In genomic region chr19:49496574-49497008, GRCh38 we compare ENCODE assay signal across 8 cellular contexts. TPM values are rescaled to one million over a fixed set of nuclear protein-coding genes. Genes with fewer than 3 reads are reported as not detected.
DNase-seq lines count a peak whose midpoint lies in the region; ATAC-seq, FAIRE-seq and TF ChIP-seq lines count a peak whose summit lies in the region.

No MANE protein-coding gene starts in this region.

- peaks cover 70% of the 10 kb centered on the region for H3K4me1 Mint-ChIP-seq in CD4-positive, alpha-beta T cell (ENCODE audit: low read depth)

- H3K9me3 ChIP-seq in CD4-positive, alpha-beta T cell (ENCODE audit: control insufficient read depth, low read length) = no peaks in the 10 kb centered on the region
- H3K9me3 ChIP-seq in PC-3 (ENCODE audit: low read length) = no peaks in the 10 kb centered on the region
- H3K9me3 ChIP-seq in endothelial cell of umbilical vein (replicated peaks; ENCODE audit: control insufficient read depth, insufficient read depth, low read length) = no peaks in the 10 kb centered on the region
- no peaks in the 10 kb centered on the region for H3K9me3 ChIP-seq in osteoblast (ENCODE audit: low read depth, low read length)

- no peak for TF ChIP-seq CTCF in CD4-positive, alpha-beta T cell (IDR thresholded peaks at IDR 0.05)
- TF ChIP-seq CTCF in PC-3 (conservative IDR thresholded peaks at IDR 0.05; ENCODE audit: low read depth, low read length) (no peak), endothelial cell of umbilical vein (IDR thresholded peaks at IDR 0.05; ENCODE audit: extremely low read depth in 1 of 2, insufficient read depth in 1 of 2, low read depth in 1 of 2, low read length in 2 of 2) (no peak), osteoblast (IDR thresholded peaks at IDR 0.05; ENCODE audit: extremely low read depth, low read depth, low read length) (no peak), GM13976 (IDR thresholded peaks at IDR 0.05; ENCODE audit: borderline replicate concordance, control extremely low read depth, extremely low read depth, insufficient read depth, missing control alignments) (no peak)

- H3K4me2 ChIP-seq in PC-3 (ENCODE audit: low read length) = peak overlapping the region; percentile 97
- peak overlapping the region; percentile 90 for H3K4me2 ChIP-seq in endothelial cell of umbilical vein (ENCODE audit: insufficient read depth, low read length)
- peak overlapping the region; percentile 89 for H3K4me2 ChIP-seq in osteoblast (ENCODE audit: insufficient read depth, low read length)

- H3K36me3 ChIP-seq in PC-3 (ENCODE audit: low read depth, low read length) (peaks cover 45% of the 10 kb centered on the region), endothelial cell of umbilical vein (ENCODE audit: control insufficient read depth in 2 of 2, extremely low read depth in 1 of 2, insufficient read depth in 2 of 2, low read length in 2 of 2) (peaks cover 16 to 36% of the 10 kb centered on the region in 2 experiments), osteoblast (ENCODE audit: insufficient read depth, low read length) (peaks cover 41% of the 10 kb centered on the region)

- in situ Hi-C loops in GM13976 (cut with MboI; ENCODE audit: low sequenced_read_pairs, unreplicated experiment) = no loop called here

- FAIRE-seq in endothelial cell of umbilical vein (lab: Jason Lieb, UNC) = no peak

- H3K4me3 ChIP-seq in PC-3 (ENCODE audit: low read length) = peak overlapping the region; percentile 94
- peak overlapping the region; percentile 85 to 100 (median 97) for H3K4me3 ChIP-seq in endothelial cell of umbilical vein (replicated peaks in 1 of 3; ENCODE audit: insufficient read depth in 1 of 3, low read depth in 1 of 3, low read length in 3 of 3)
- peak overlapping the region; percentile 97 for H3K4me3 ChIP-seq in osteoblast (ENCODE audit: insufficient read depth, low read length)

- peak overlapping the region; percentile 99 for H3K4me3 Mint-ChIP-seq in CD4-positive, alpha-beta T cell

- H4K20me1 ChIP-seq in PC-3 (ENCODE audit: low read length) (peaks cover 32% of the 10 kb centered on the region), endothelial cell of umbilical vein (replicated peaks; ENCODE audit: control insufficient read depth, extremely low read depth, insufficient read depth, low read length) (peaks cover 3% of the 10 kb centered on the region), osteoblast (ENCODE audit: insufficient read depth, low read length) (peaks cover 38% of the 10 kb centered on the region)

- BruUV-seq in PC-3 (replicated peaks; lab: Mats Ljungman, UMichigan) = TSS peak; percentile 53
- BruUV-seq in endothelial cell of umbilical vein (replicated peaks; lab: Mats Ljungman, UMichigan) = TSS peak; percentile 51

- no peaks in the 10 kb centered on the region for H3K27me3 ChIP-seq in CD4-positive, alpha-beta T cell (ENCODE audit: control insufficient read depth, insufficient read depth, low read length)
- H3K27me3 ChIP-seq in PC-3 (ENCODE audit: low read length) = no peaks in the 10 kb centered on the region
- no peaks in the 10 kb centered on the region for H3K27me3 ChIP-seq in endothelial cell of umbilical vein (ENCODE audit: control insufficient read depth in 2 of 2, insufficient read depth in 2 of 2, low read length in 2 of 2)
- H3K27me3 ChIP-seq in osteoblast (ENCODE audit: insufficient read depth, low read length) = no peaks in the 10 kb centered on the region

- H2AFZ ChIP-seq in PC-3 (ENCODE audit: low read length) (no peak overlapping the region), endothelial cell of umbilical vein (ENCODE audit: low read depth, low read length) (no peak overlapping the region), osteoblast (ENCODE audit: low read length) (peak overlapping the region; percentile 59)

- H3K27ac Mint-ChIP-seq in CD4-positive, alpha-beta T cell = peak overlapping the region; percentile 98

- intact Hi-C loops in CD4-positive, alpha-beta T cell (cut with DNase I, micrococcal nuclease) = loop anchor here (1.0 to 10.0 kb wide), 6 partner anchors 9 to 318 kb away; partner anchors contain the start of genes ALDH16A1 (in 2 of the 2), FLT3LG (in 1 of the 2), FUZ (in 1 of the 2) and MED25 (in 1 of the 2)
- intact Hi-C loops in PC-3 (cut with micrococcal nuclease) (loop anchor here (2.0 to 5.0 kb wide), 2 partner anchors 144 to 181 kb away; partner anchors contain the start of genes PRMT1 and RRAS), endothelial cell of umbilical vein (cut with micrococcal nuclease) (loop anchor here (1.0 to 5.0 kb wide), 3 partner anchors 9 to 311 kb away; partner anchors contain the start of genes RPL13A and RRAS)

- peak overlapping the region; percentile 98 for H3K9ac ChIP-seq in PC-3 (ENCODE audit: low read length)
- peak overlapping the region; percentile 100 for H3K9ac ChIP-seq in endothelial cell of umbilical vein (replicated peaks; ENCODE audit: extremely low read depth, insufficient read depth, low read length)

- no peak for DNase-seq in CD4-positive, alpha-beta T cell
- no peak for DNase-seq in PC-3
- no peak for DNase-seq in endothelial cell of umbilical vein (ENCODE audit: low read depth, low spot score)
- no peak for DNase-seq in osteoblast (ENCODE audit: insufficient read length, low spot score, missing footprints)
- DNase-seq in GM13976 (ENCODE audit: low spot score) = no peak

- peaks cover 47% of the 10 kb centered on the region for H3F3A ChIP-seq in PC-3 (ENCODE audit: low read length, unreplicated experiment)

- TF ChIP-seq POLR2A in endothelial cell of umbilical vein (IDR thresholded peaks at IDR 0.05; ENCODE audit: low read depth, low read length) = no peak

- ATAC-seq in CD4-positive, alpha-beta T cell (ENCODE audit: poor library complexity) = no peak
- ATAC-seq in PC-3 (no peak), HG02623 (IDR thresholded peaks at IDR 0.05; ENCODE audit: unreplicated experiment) (no peak), HG02759 (IDR thresholded peaks at IDR 0.05; ENCODE audit: unreplicated experiment) (no peak), HG02840 (IDR thresholded peaks at IDR 0.05; ENCODE audit: low FRiP score, unreplicated experiment) (no peak)

- peak overlapping the region; percentile 94 for H3K27ac ChIP-seq in CD4-positive, alpha-beta T cell (ENCODE audit: low read depth, low read length)
- peak overlapping the region; percentile 72 for H3K27ac ChIP-seq in PC-3 (ENCODE audit: low read length)
- peak overlapping the region; percentile 91 for H3K27ac ChIP-seq in endothelial cell of umbilical vein (ENCODE audit: insufficient read depth, low read depth, low read length)
- peak overlapping the region; percentile 96 for H3K27ac ChIP-seq in osteoblast (ENCODE audit: low read depth, low read length)

- CTCF ChIA-PET in CD4-positive, alpha-beta T cell (lab: Charles Lee) = interaction anchor here (1.1 to 1.9 kb wide), 4 partner anchors 20 to 74 kb away, joined by 3 to 6 read pairs (median 4); no protein-coding TSS in a partner anchor
- CTCF ChIA-PET in PC-3 (lab: Charles Lee) (interaction anchor here (0.5 kb wide), 1 partner anchor 90 kb away, joined by 4 read pairs; no protein-coding TSS in a partner anchor), endothelial cell of umbilical vein (lab: Charles Lee) (interaction anchor here (0.9 to 2.6 kb wide), 6 partner anchors 8 to 50 kb away, joined by 3 to 8 read pairs (median 4); no protein-coding TSS in a partner anchor)

- POLR2A ChIA-PET in CD4-positive, alpha-beta T cell (lab: Charles Lee) = interaction anchor here (1.2 to 5.2 kb wide), 24 partner anchors 9 to 380 kb away, joined by 4 to 52 read pairs (median 10); partner anchors contain the start of genes AKT1S1, ALDH16A1, FCGRT and FUZ
- POLR2A ChIA-PET in PC-3 (lab: Charles Lee; ENCODE audit: unreplicated experiment) = no interaction called here
- POLR2A ChIA-PET in endothelial cell of umbilical vein (lab: Charles Lee) = interaction anchor here (1.0 to 3.1 kb wide), 4 partner anchors 12 to 84 kb away, joined by 3 to 9 read pairs (median 5); partner anchors contain the start of genes NOSIP, PRRG2 and RCN3

- H3K4me1 ChIP-seq in PC-3 (ENCODE audit: insufficient read depth, low read length) = peaks cover 19% of the 10 kb centered on the region
- H3K4me1 ChIP-seq in endothelial cell of umbilical vein (ENCODE audit: control insufficient read depth, extremely low read depth, insufficient read depth, low read length) = peaks cover 36% of the 10 kb centered on the region
- H3K4me1 ChIP-seq in osteoblast (ENCODE audit: insufficient read depth, low read length) = peaks cover 21% of the 10 kb centered on the region

- dilution Hi-C loops in endothelial cell of umbilical vein (cut with MboI; ENCODE audit: extremely low pct_ligation_motif_present, low sequenced_read_pairs) = no loop called here

- no peaks in the 10 kb centered on the region for H3K9me2 ChIP-seq in PC-3 (replicated peaks; ENCODE audit: low read length)

- peaks cover 30% of the 10 kb centered on the region for H3K79me2 ChIP-seq in PC-3 (ENCODE audit: low read length)
- peaks cover 29% of the 10 kb centered on the region for H3K79me2 ChIP-seq in endothelial cell of umbilical vein (ENCODE audit: control insufficient read depth, insufficient read depth, low read length)
- H3K79me2 ChIP-seq in osteoblast (ENCODE audit: insufficient read depth, low read length) = peaks cover 31% of the 10 kb centered on the region

- H3K27me3 Mint-ChIP-seq in CD4-positive, alpha-beta T cell = no peaks in the 10 kb centered on the region

- no peaks in the 10 kb centered on the region for H3K9me3 Mint-ChIP-seq in CD4-positive, alpha-beta T cell

- no peaks in the 10 kb centered on the region for H3K9me1 ChIP-seq in endothelial cell of umbilical vein (replicated peaks; ENCODE audit: control insufficient read depth, extremely low read depth, insufficient read depth, low read length)

- H3K36me3 Mint-ChIP-seq in CD4-positive, alpha-beta T cell (ENCODE audit: low read depth) = peaks cover 74% of the 10 kb centered on the region

RNA-seq across cellular contexts. Expression of gene RPS11, which starts 0.4 kb away (rescaled TPM):
- 1,000 to 10,000 TPM; 2,912 to 3,041 TPM for total RNA-seq in CD4-positive, alpha-beta T cell
- total RNA-seq in PC-3 (2014; rRNA removed) (3,913 and 5,174 TPM in 2 replicates), endothelial cell of umbilical vein (1,764 and 1,843 TPM in 2 replicates), osteoblast (2,306 and 3,079 TPM in 2 replicates)
- 4,411 and 4,760 TPM in 2 replicates for polyA plus RNA-seq in endothelial cell of umbilical vein
- 6,177 and 6,852 TPM in 2 replicates for polyA plus RNA-seq in endothelial cell of umbilical vein (2011; cell fraction: cytosol; rRNA removed)
- 1,925 and 2,062 TPM in 2 replicates for polyA plus RNA-seq in endothelial cell of umbilical vein (2011; cell fraction: nucleus; rRNA removed)
- 2,412 and 4,545 TPM in 2 replicates for polyA plus RNA-seq in endothelial cell of umbilical vein (2012)
- polyA minus RNA-seq in endothelial cell of umbilical vein = 1,208 and 1,339 TPM in 2 replicates
- polyA minus RNA-seq in endothelial cell of umbilical vein (2011; cell fraction: cytosol; rRNA and poly(A)+ RNA removed) = 679 TPM
- 152 and 167 TPM in 2 replicates for polyA minus RNA-seq in endothelial cell of umbilical vein (2011; cell fraction: nucleus; rRNA and poly(A)+ RNA removed)

RNA-seq across cellular contexts. Expression of gene RPL13A, which starts 9.2 kb away (rescaled TPM):
- 1,000 to 10,000 TPM; 5,328 to 5,481 TPM for total RNA-seq in CD4-positive, alpha-beta T cell
- 3,023 and 3,169 TPM in 2 replicates for total RNA-seq in PC-3 (2014; rRNA removed)
- total RNA-seq in endothelial cell of umbilical vein = 2,291 and 2,318 TPM in 2 replicates
- 4,148 and 5,694 TPM in 2 replicates for polyA plus RNA-seq in endothelial cell of umbilical vein
- polyA plus RNA-seq in endothelial cell of umbilical vein (2011; cell fraction: cytosol; rRNA removed) = 3,373 and 4,362 TPM in 2 replicates
- 1,170 and 1,607 TPM in 2 replicates for polyA plus RNA-seq in endothelial cell of umbilical vein (2011; cell fraction: nucleus; rRNA removed)
- 2,404 and 6,049 TPM in 2 replicates for polyA plus RNA-seq in endothelial cell of umbilical vein (2012)
- 1,194 and 1,533 TPM in 2 replicates for polyA minus RNA-seq in endothelial cell of umbilical vein
- polyA minus RNA-seq in endothelial cell of umbilical vein (2011; cell fraction: cytosol; rRNA and poly(A)+ RNA removed) = 1,164 TPM
- 517 and 743 TPM in 2 replicates for polyA minus RNA-seq in endothelial cell of umbilical vein (2011; cell fraction: nucleus; rRNA and poly(A)+ RNA removed)
- total RNA-seq in osteoblast = 2,082 and 2,185 TPM in 2 replicates

RNA-seq across cellular contexts. Expression of gene FCGRT, which starts 15.9 kb away (rescaled TPM):
- total RNA-seq in CD4-positive, alpha-beta T cell = 10 to 100 TPM; 50.2 to 52.5 TPM
- total RNA-seq in PC-3 (2014; rRNA removed) (46.3 and 46.7 TPM in 2 replicates), endothelial cell of umbilical vein (98.2 and 134 TPM in 2 replicates), osteoblast (67.5 and 75.6 TPM in 2 replicates)
- 197 and 215 TPM in 2 replicates for polyA plus RNA-seq in endothelial cell of umbilical vein
- polyA plus RNA-seq in endothelial cell of umbilical vein (2011; cell fraction: cytosol; rRNA removed) = 103 and 152 TPM in 2 replicates
- 205 and 270 TPM in 2 replicates for polyA plus RNA-seq in endothelial cell of umbilical vein (2011; cell fraction: nucleus; rRNA removed)
- polyA plus RNA-seq in endothelial cell of umbilical vein (2012) = 107 and 161 TPM in 2 replicates
- 82.9 and 90.9 TPM in 2 replicates for polyA minus RNA-seq in endothelial cell of umbilical vein
- not detected for polyA minus RNA-seq in endothelial cell of umbilical vein (2011; cell fraction: cytosol; rRNA and poly(A)+ RNA removed)
- polyA minus RNA-seq in endothelial cell of umbilical vein (2011; cell fraction: nucleus; rRNA and poly(A)+ RNA removed) = 20.5 and 29.6 TPM in 2 replicates

RNA-seq across cellular contexts. Expression of gene FLT3LG, which starts 22.6 kb away (rescaled TPM):
- total RNA-seq in CD4-positive, alpha-beta T cell = 100 to 1,000 TPM; 311 to 325 TPM
- total RNA-seq in PC-3 (2014; rRNA removed) = 0.18 and 2.8 TPM in 2 replicates
- 4.7 and 5.7 TPM in 2 replicates for total RNA-seq in endothelial cell of umbilical vein
- polyA plus RNA-seq in endothelial cell of umbilical vein = 5.0 and 5.6 TPM in 2 replicates
- polyA plus RNA-seq in endothelial cell of umbilical vein (2011; cell fraction: cytosol; rRNA removed) = 2.2 and 2.6 TPM in 2 replicates
- 2.2 and 3.5 TPM in 2 replicates for polyA plus RNA-seq in endothelial cell of umbilical vein (2011; cell fraction: nucleus; rRNA removed)
- polyA plus RNA-seq in endothelial cell of umbilical vein (2012) = 3.8 and 5.3 TPM in 2 replicates
- 0.53 and 1.4 TPM in 2 replicates for polyA minus RNA-seq in endothelial cell of umbilical vein
- 4.4 TPM for polyA minus RNA-seq in endothelial cell of umbilical vein (2011; cell fraction: cytosol; rRNA and poly(A)+ RNA removed)
- 0.67 and 1.9 TPM in 2 replicates for polyA minus RNA-seq in endothelial cell of umbilical vein (2011; cell fraction: nucleus; rRNA and poly(A)+ RNA removed)
- 4.3 and 6.5 TPM in 2 replicates for total RNA-seq in osteoblast

RNA-seq across cellular contexts. Expression of gene RCN3, which starts 31.2 kb away (rescaled TPM):
- 1 to 10 TPM; 4.8 to 7.8 TPM for total RNA-seq in CD4-positive, alpha-beta T cell
- total RNA-seq in PC-3 (2014; rRNA removed) = 33.7 and 70.4 TPM in 2 replicates
- total RNA-seq in endothelial cell of umbilical vein = 94.4 and 96.1 TPM in 2 replicates
- 52.7 and 68.3 TPM in 2 replicates for polyA plus RNA-seq in endothelial cell of umbilical vein
- 33.7 and 37.1 TPM in 2 replicates for polyA plus RNA-seq in endothelial cell of umbilical vein (2011; cell fraction: cytosol; rRNA removed)
- 27.1 and 34.4 TPM in 2 replicates for polyA plus RNA-seq in endothelial cell of umbilical vein (2011; cell fraction: nucleus; rRNA removed)
- polyA plus RNA-seq in endothelial cell of umbilical vein (2012) = 73.5 and 116 TPM in 2 replicates
- 18.1 and 19.8 TPM in 2 replicates for polyA minus RNA-seq in endothelial cell of umbilical vein
- not detected for polyA minus RNA-seq in endothelial cell of umbilical vein (2011; cell fraction: cytosol; rRNA and poly(A)+ RNA removed)
- 5.0 and 17.0 TPM in 2 replicates for polyA minus RNA-seq in endothelial cell of umbilical vein (2011; cell fraction: nucleus; rRNA and poly(A)+ RNA removed)
- 346 and 377 TPM in 2 replicates for total RNA-seq in osteoblast
